8 cellular contexts compared by ENCODE assay signal in the genomic region with DNA sequence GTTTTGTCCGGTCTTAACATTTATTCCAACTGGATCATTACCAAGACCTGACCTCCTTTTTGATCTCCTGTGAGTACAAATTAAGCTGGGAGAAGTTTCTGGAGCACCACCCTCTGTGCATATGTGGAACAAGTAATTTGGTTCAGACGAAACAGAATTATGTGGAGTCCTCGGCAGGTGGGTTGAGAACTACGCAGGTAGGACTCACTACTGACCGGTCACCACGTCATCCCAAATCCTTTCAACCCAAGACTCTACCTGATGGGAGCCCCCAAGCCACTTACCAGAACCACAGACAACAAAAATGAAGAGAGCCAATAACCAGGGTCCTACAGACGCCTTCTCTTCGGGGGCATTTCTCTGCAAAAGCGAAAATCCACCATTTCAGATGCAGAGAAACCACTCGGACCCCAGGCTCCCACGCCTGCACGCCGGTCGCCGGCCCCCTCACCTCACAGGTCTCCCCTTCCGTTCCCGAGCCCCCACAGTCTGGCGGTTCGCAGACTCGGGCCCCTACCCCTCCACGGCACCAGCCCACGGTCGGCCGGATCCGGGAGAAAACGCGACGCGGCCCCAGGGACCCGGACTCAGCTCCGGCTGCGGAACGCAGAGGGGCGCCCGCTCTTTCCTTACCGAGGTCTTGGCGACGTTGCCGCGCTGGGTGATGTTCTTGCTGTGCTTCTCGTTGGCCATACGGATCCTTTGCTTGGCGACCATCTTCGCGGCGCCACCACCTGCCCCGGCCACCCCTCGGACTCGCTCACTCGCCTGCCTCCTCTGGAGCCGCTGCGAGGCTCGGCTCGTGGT. TPM values are rescaled to one million over a fixed set of nuclear protein-coding genes. Genes with fewer than 3 reads are reported as not detected.
DNase-seq lines count a peak whose midpoint lies in the region; ATAC-seq and TF ChIP-seq lines count a peak whose summit lies in the region.

No MANE protein-coding gene starts in this region.

- CTCF ChIA-PET in activated CD8-positive, alpha-beta T cell treated with anti-CD3 and anti-CD28 coated beads, Interleukin-2, amount 10 ng/mL, durations not matched to agents 7 days and 5 days (lab: Charles Lee), result interaction anchor here (0.9 to 2.0 kb wide), 4 partner anchors 19 to 216 kb away, joined by 3 to 9 read pairs (median 4); no protein-coding TSS in a partner anchor

- H3K27me3 ChIP-seq in Loucy (ENCODE audit: insufficient read depth, low read length, poor library complexity, severe bottlenecking), result no peaks in the 10 kb centered on the region

- peak overlapping the region; percentile 98 for H3K4me3 ChIP-seq in Loucy (ENCODE audit: low read length, poor library complexity, severe bottlenecking)

- peaks cover 55% of the 10 kb centered on the region for H3K4me1 Mint-ChIP-seq in activated CD8-positive, alpha-beta T cell treated with anti-CD3 and anti-CD28 coated beads, Interleukin-2, amount 10 ng/mL, durations not matched to agents 7 days and 5 days (ENCODE audit: low read depth)
- peaks cover 25 to 82% (median 74%) of the 10 kb centered on the region in 4 donors for H3K4me1 Mint-ChIP-seq in naive thymus-derived CD8-positive, alpha-beta T cell

- POLR2A ChIA-PET in activated CD8-positive, alpha-beta T cell treated with anti-CD3 and anti-CD28 coated beads, Interleukin-2, amount 10 ng/mL, durations not matched to agents 7 days and 5 days (lab: Charles Lee), result interaction anchor here (0.7 to 5.0 kb wide), 17 partner anchors 8 to 217 kb away, joined by 3 to 77 read pairs (median 4); a partner anchor contains a TSS
- POLR2A ChIA-PET in naive thymus-derived CD8-positive, alpha-beta T cell (lab: Charles Lee), result interaction anchor here (1.0 to 4.2 kb wide), 15 partner anchors 8 to 655 kb away, joined by 3 to 58 read pairs (median 5); a partner anchor contains a TSS

- no peaks in the 10 kb centered on the region for H3K9me3 Mint-ChIP-seq in activated CD8-positive, alpha-beta T cell treated with anti-CD3 and anti-CD28 coated beads, Interleukin-2, amount 10 ng/mL, durations not matched to agents 7 days and 5 days (ENCODE audit: insufficient read depth)
- H3K9me3 Mint-ChIP-seq in naive thymus-derived CD8-positive, alpha-beta T cell, result no peaks in the 10 kb centered on the region

- DNase-seq in C1 segment of cervical spinal cord (lab: John Stamatoyannopoulos, UW) (peak in 9 of 14 donors; percentile 3 to 55 (median 41)), superior temporal gyrus (ENCODE audit: extremely low spot score) (peak; percentile 52), SHP77 (lab: John Stamatoyannopoulos, UW) (no peak)
- DNase-seq in activated CD8-positive, alpha-beta T cell treated with anti-CD3 and anti-CD28 coated beads, Interleukin-2, amount 10 ng/mL, durations not matched to agents 7 days and 5 days, result peak; percentile 56
- peak in 8 of 10 donors; percentile 6 to 72 (median 29) for DNase-seq in naive thymus-derived CD8-positive, alpha-beta T cell

- peak overlapping the region; percentile 90 for H3K4me2 ChIP-seq in Loucy (ENCODE audit: low read depth, low read length, poor library complexity, severe bottlenecking)

- peak overlapping the region; percentile 92 for H3K27ac Mint-ChIP-seq in activated CD8-positive, alpha-beta T cell treated with anti-CD3 and anti-CD28 coated beads, Interleukin-2, amount 10 ng/mL, durations not matched to agents 7 days and 5 days
- H3K27ac Mint-ChIP-seq in naive thymus-derived CD8-positive, alpha-beta T cell, result peak overlapping the region; percentile 92 to 100 (median 98)

- H3K36me3 Mint-ChIP-seq in activated CD8-positive, alpha-beta T cell treated with anti-CD3 and anti-CD28 coated beads, Interleukin-2, amount 10 ng/mL, durations not matched to agents 7 days and 5 days (ENCODE audit: low read depth), result peaks cover 53% of the 10 kb centered on the region
- peaks cover 0 to 47% (median 0%) of the 10 kb centered on the region in 3 donors for H3K36me3 Mint-ChIP-seq in naive thymus-derived CD8-positive, alpha-beta T cell

- peaks cover 58% of the 10 kb centered on the region for H3K4me1 ChIP-seq in Loucy (ENCODE audit: insufficient read depth, low read length, poor library complexity, severe bottlenecking)

- H3F3A ChIP-seq in Loucy (ENCODE audit: low read depth), result no peaks in the 10 kb centered on the region

- peaks cover 96% of the 10 kb centered on the region for H3K79me2 ChIP-seq in Loucy (ENCODE audit: insufficient read depth, low read length)

- no peaks in the 10 kb centered on the region for H3K9me3 ChIP-seq in Loucy (ENCODE audit: insufficient read depth, low read depth, low read length)

- peak overlapping the region; percentile 92 for H3K9ac ChIP-seq in Loucy (ENCODE audit: low read depth, low read length, poor library complexity, severe bottlenecking)

- H3K27me3 Mint-ChIP-seq in activated CD8-positive, alpha-beta T cell treated with anti-CD3 and anti-CD28 coated beads, Interleukin-2, amount 10 ng/mL, durations not matched to agents 7 days and 5 days (ENCODE audit: low read depth), result no peaks in the 10 kb centered on the region
- H3K27me3 Mint-ChIP-seq in naive thymus-derived CD8-positive, alpha-beta T cell, result no peaks in the 10 kb centered on the region

- no peaks in the 10 kb centered on the region for H3K36me3 ChIP-seq in Loucy (ENCODE audit: insufficient read depth, low read length)

- H4K20me1 ChIP-seq in Loucy (ENCODE audit: insufficient read depth, low read length, poor library complexity, severe bottlenecking), result peaks cover 66% of the 10 kb centered on the region

- ATAC-seq in GM19468 (IDR thresholded peaks at IDR 0.05; ENCODE audit: extremely low read depth, unreplicated experiment) (peak; percentile 1), esophagus mucosa (peak; percentile 21)
- ATAC-seq in activated CD8-positive, alpha-beta T cell treated with anti-CD3 and anti-CD28 coated beads, Interleukin-2, amount 10 ng/mL, durations not matched to agents 7 days and 5 days, result no peak
- peak; percentile 19 to 29 for ATAC-seq in naive thymus-derived CD8-positive, alpha-beta T cell

- peak overlapping the region; percentile 94 for H3K4me3 Mint-ChIP-seq in activated CD8-positive, alpha-beta T cell treated with anti-CD3 and anti-CD28 coated beads, Interleukin-2, amount 10 ng/mL, durations not matched to agents 7 days and 5 days
- H3K4me3 Mint-ChIP-seq in naive thymus-derived CD8-positive, alpha-beta T cell, result peak overlapping the region; percentile 92 to 99 (median 96)

- peak overlapping the region; percentile 81 for H2AFZ ChIP-seq in Loucy (ENCODE audit: low read length)

- no peaks in the 10 kb centered on the region for H3K9me2 ChIP-seq in Loucy (replicated peaks; ENCODE audit: low read depth, low read length)

- no peak for TF ChIP-seq CTCF in Loucy (conservative IDR thresholded peaks at IDR 0.05; ENCODE audit: low read length)

RNA-seq across cellular contexts. Expression of a gene that starts 0.7 kb away (rescaled TPM):
- 10 to 100 TPM; 83.4 to 87.3 TPM for total RNA-seq in activated CD8-positive, alpha-beta T cell treated with anti-CD3 and anti-CD28 coated beads, Interleukin-2, amount 10 ng/mL, durations not matched to agents 7 days and 5 days
- total RNA-seq in esophagus mucosa, result 55.5 TPM
- total RNA-seq in naive thymus-derived CD8-positive, alpha-beta T cell, result 100 to 1,000 TPM; 114 to 118 TPM
- 100 to 1,000 TPM; 121 to 165 (median 144) TPM for polyA plus RNA-seq in naive thymus-derived CD8-positive, alpha-beta T cell

RNA-seq across cellular contexts. Expression of a gene that starts 1.0 kb away (rescaled TPM):
- 10 to 100 TPM; 77.0 to 89.0 TPM for total RNA-seq in activated CD8-positive, alpha-beta T cell treated with anti-CD3 and anti-CD28 coated beads, Interleukin-2, amount 10 ng/mL, durations not matched to agents 7 days and 5 days
- total RNA-seq in esophagus mucosa, result 69.0 TPM
- total RNA-seq in naive thymus-derived CD8-positive, alpha-beta T cell, result 100 to 1,000 TPM; 103 to 120 TPM
- 10 to 100 TPM; 47.7 to 67.2 (median 50.8) TPM for polyA plus RNA-seq in naive thymus-derived CD8-positive, alpha-beta T cell

RNA-seq across cellular contexts. Expression of a gene that starts 57.5 kb away (rescaled TPM):
- 100 to 1,000 TPM in 1 of 2 experiments, 10 to 100 TPM in 1; 99.8 to 104 TPM for total RNA-seq in activated CD8-positive, alpha-beta T cell treated with anti-CD3 and anti-CD28 coated beads, Interleukin-2, amount 10 ng/mL, durations not matched to agents 7 days and 5 days
- 68.7 TPM for total RNA-seq in esophagus mucosa
- total RNA-seq in naive thymus-derived CD8-positive, alpha-beta T cell, result 10 to 100 TPM; 61.4 to 68.5 TPM
- 100 to 1,000 TPM; 142 to 267 (median 173) TPM for polyA plus RNA-seq in naive thymus-derived CD8-positive, alpha-beta T cell

Comparison
In these comparisons a context has a peak if more than half of its experiments do, and no peak if none do; other contexts are left out.
1. DNase-seq: peak in C1 segment of cervical spinal cord (9 of 14), activated CD8-positive, alpha-beta T cell treated with anti-CD3 and anti-CD28 coated beads, Interleukin-2, amount 10 ng/mL, durations not matched to agents 7 days and 5 days (single experiment), naive thymus-derived CD8-positive, alpha-beta T cell (8 of 10) and superior temporal gyrus (single experiment); none in SHP77 (0 of 2).